ENCODE assay signal across 9 cellular contexts in genomic region chr9:97220894-97221477, GRCh38.
DNase-seq lines count a peak whose midpoint lies in the region; ATAC-seq and TF ChIP-seq lines count a peak whose summit lies in the region.
"Had no signal": no experiment of that assay in that cellular context is flagged by ENCODE, and none has a peak within 500 bp of the region (broad histone marks: within the 10 kb centered on the region; RNA-seq: fewer than 3 reads in every experiment).

No MANE protein-coding gene starts in this region.

- H3K9ac ChIP-seq in MM.1S (ENCODE audit: low read length): no peak overlapping the region

- H3K4me1 ChIP-seq in MM.1S (ENCODE audit: low read length) (no peaks in the 10 kb centered on the region), ectodermal cell (ENCODE audit: control insufficient read depth, insufficient read depth, low read length) (no peaks in the 10 kb centered on the region)
- H3K4me1 ChIP-seq in naive thymus-derived CD4-positive, alpha-beta T cell (ENCODE audit: control insufficient read depth in 2 of 2, insufficient read depth in 2 of 2, low read length in 2 of 2): no peaks in the 10 kb centered on the region

- CTCF ChIA-PET in AG04449 (lab: Yijun Ruan, JAX): interaction anchor here (1.1 kb wide), 1 partner anchor 364 kb away, joined by 5 read pairs; no protein-coding TSS in a partner anchor
- CTCF ChIA-PET in naive thymus-derived CD4-positive, alpha-beta T cell (lab: Charles Lee): no interaction called here

- no peaks in the 10 kb centered on the region for H3K79me2 ChIP-seq in MM.1S (ENCODE audit: low read length)

- H3K9me3 ChIP-seq in MM.1S (replicated peaks; ENCODE audit: insufficient read depth, low read length) (no peaks in the 10 kb centered on the region), ectodermal cell (ENCODE audit: control insufficient read depth, low read length) (no peaks in the 10 kb centered on the region)
- no peaks in the 10 kb centered on the region for H3K9me3 ChIP-seq in naive thymus-derived CD4-positive, alpha-beta T cell (ENCODE audit: control insufficient read depth in 2 of 3, low read length in 3 of 3)

- H3K36me3 ChIP-seq in MM.1S (replicated peaks; ENCODE audit: insufficient read depth, low read length) (no peaks in the 10 kb centered on the region), ectodermal cell (ENCODE audit: control insufficient read depth, insufficient read depth, low read length) (no peaks in the 10 kb centered on the region)
- H3K36me3 ChIP-seq in naive thymus-derived CD4-positive, alpha-beta T cell (ENCODE audit: control insufficient read depth in 2 of 3, insufficient read depth in 3 of 3, low read length in 3 of 3): no peaks in the 10 kb centered on the region

- H3K27ac ChIP-seq in MM.1S (ENCODE audit: low read length) (no peak overlapping the region), ectodermal cell (ENCODE audit: insufficient read depth, low read depth, low read length, poor library complexity, severe bottlenecking) (no peak overlapping the region)
- H3K27ac ChIP-seq in naive thymus-derived CD4-positive, alpha-beta T cell (ENCODE audit: low read depth, low read length): no peak overlapping the region

- no peaks in the 10 kb centered on the region for H3K9me3 Mint-ChIP-seq in naive thymus-derived CD4-positive, alpha-beta T cell

- H3K4me3 ChIP-seq in AG04449 (ENCODE audit: low read depth, low read length) (0 out of 2 replicates have a peak overlapping the region, but pooled peaks have one; percentile 6), MM.1S (ENCODE audit: low read length) (peak overlapping the region; percentile 58), ectodermal cell (ENCODE audit: insufficient read depth, low read depth, low read length) (peak overlapping the region; percentile 39)
- peak overlapping the region; percentile 46 for H3K4me3 ChIP-seq in naive thymus-derived CD4-positive, alpha-beta T cell (ENCODE audit: low read length)

- peak overlapping the region; percentile 78 to 89 (median 83) for H3K4me3 Mint-ChIP-seq in naive thymus-derived CD4-positive, alpha-beta T cell

- H3K27me3 ChIP-seq in MM.1S (replicated peaks; ENCODE audit: insufficient read depth, low read length) (no peaks in the 10 kb centered on the region), ectodermal cell (ENCODE audit: control insufficient read depth, insufficient read depth, low read length, poor library complexity, severe bottlenecking) (peaks cover 47% of the 10 kb centered on the region)
- peaks cover 4 to 5% of the 10 kb centered on the region in 2 donors for H3K27me3 ChIP-seq in naive thymus-derived CD4-positive, alpha-beta T cell (ENCODE audit: control insufficient read depth in 2 of 2, insufficient read depth in 2 of 2, low read length in 2 of 2)

- no peaks in the 10 kb centered on the region for H3K9me2 ChIP-seq in MM.1S (replicated peaks; ENCODE audit: insufficient read depth, low read length)

- DNase-seq in AG04449 (ENCODE audit: low read depth, low spot score) (no peak), MM.1S (no peak), occipital lobe (lab: John Stamatoyannopoulos, UW) (no peak), hippocampal formation (lab: John Stamatoyannopoulos, UW) (no peak), NCI-H2107 treated with DMSO at 0.1 percent for 48 hours (lab: John Stamatoyannopoulos, UW; ENCODE audit: unreplicated experiment) (no peak), glomerular visceral epithelial cell (ENCODE audit: extremely low spot score) (no peak)
- no peak for DNase-seq in naive thymus-derived CD4-positive, alpha-beta T cell
- DNase-seq: GF-D8 had no signal

- H3F3A ChIP-seq in MM.1S (ENCODE audit: insufficient read depth, low read length): no peaks in the 10 kb centered on the region

- POLR2A ChIA-PET in AG04449 (lab: Yijun Ruan, JAX): interaction anchor here (1.3 kb wide), 1 partner anchor 17 kb away, joined by 6 read pairs; no protein-coding TSS in a partner anchor
- POLR2A ChIA-PET in naive thymus-derived CD4-positive, alpha-beta T cell (lab: Charles Lee): interaction anchor here (1.3 kb wide), 1 partner anchor 17 kb away, joined by 5 read pairs; no protein-coding TSS in a partner anchor

- H3K27me3 Mint-ChIP-seq in naive thymus-derived CD4-positive, alpha-beta T cell: peaks cover 46 to 69% (median 52%) of the 10 kb centered on the region in 5 donors

- H3K36me3 Mint-ChIP-seq in naive thymus-derived CD4-positive, alpha-beta T cell: no peaks in the 10 kb centered on the region

- 0 out of 2 replicates have a peak overlapping the region, but pooled peaks have one; percentile 38 for H2AFZ ChIP-seq in MM.1S (ENCODE audit: low read length)

- no peaks in the 10 kb centered on the region for H4K20me1 ChIP-seq in MM.1S (ENCODE audit: insufficient read depth, low read length)

- intact Hi-C loops in naive thymus-derived CD4-positive, alpha-beta T cell (cut with micrococcal nuclease): loop anchor here (2.0 to 5.0 kb wide), 3 partner anchors 18 to 364 kb away; no protein-coding TSS in a partner anchor

- H3K4me2 ChIP-seq in MM.1S (ENCODE audit: low read depth, low read length): peak overlapping the region; percentile 54

- ATAC-seq in naive thymus-derived CD4-positive, alpha-beta T cell: peak; percentile 38

- 0% methylated on average over 44 of the region's 44 CpGs for WGBS in ectodermal cell, 2 experiments

- no peak overlapping the region for H3K27ac Mint-ChIP-seq in naive thymus-derived CD4-positive, alpha-beta T cell

- TF ChIP-seq CTCF in AG04449 (IDR thresholded peaks at IDR 0.05; ENCODE audit: insufficient read depth, low read length, missing control alignments) (no peak), MM.1S (IDR thresholded peaks at IDR 0.05; ENCODE audit: low read length) (no peak)

- peaks cover 4 to 11% (median 6%) of the 10 kb centered on the region in 7 donors for H3K4me1 Mint-ChIP-seq in naive thymus-derived CD4-positive, alpha-beta T cell

Comparison
In these comparisons a context has a peak if more than half of its experiments do, and no peak if none do; other contexts are left out.
1. H3K4me3 ChIP-seq: peak in every context shown above with its lines; median percentile 58 in MM.1S; 46 in naive thymus-derived CD4-positive, alpha-beta T cell; 39 in ectodermal cell; 6 in AG04449.